ENCODE assay signal across 18 cellular contexts in the genomic region with DNA sequence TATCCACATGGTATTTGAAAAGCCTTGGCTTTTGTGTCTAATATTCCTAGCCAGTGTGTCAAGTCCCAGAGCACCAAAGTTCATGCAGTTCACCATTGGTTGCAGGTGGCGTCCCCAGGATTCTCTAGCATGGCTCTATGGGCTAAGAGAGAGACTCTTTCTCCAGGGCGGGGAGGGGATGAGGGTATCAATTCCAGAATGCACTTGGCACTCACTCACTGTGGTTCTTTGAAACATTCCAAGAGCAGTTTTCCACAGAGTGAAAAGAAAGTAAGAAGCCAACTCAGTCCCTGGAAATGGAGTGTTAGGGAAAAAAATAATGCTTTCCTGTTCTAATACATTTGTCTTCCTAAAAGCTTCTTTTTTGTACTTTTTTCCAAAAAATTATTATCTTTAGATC.
A peak's percentile ranks its signal among the peaks of the same experiment; 100 is the strongest.
DNase-seq lines count a peak whose midpoint lies in the region; ATAC-seq and TF ChIP-seq lines count a peak whose summit lies in the region.
"Had no signal": no experiment of that assay in that cellular context is flagged by ENCODE, and none has a peak within 500 bp of the region (broad histone marks: within the 10 kb centered on the region; RNA-seq: fewer than 3 reads in every experiment).

No MANE protein-coding gene starts in this region.

- H3K27me3 Mint-ChIP-seq in neural crest cell (ENCODE audit: low read depth) = peaks cover 55% of the 10 kb centered on the region

- intact Hi-C loops in left ventricle myocardium superior (cut with micrococcal nuclease) = loop anchor here (5.0 kb wide), 1 partner anchor 258 kb away; no protein-coding TSS in a partner anchor
- intact Hi-C loops in cardiac septum (cut with DNase I) = loop anchor here (10.0 kb wide), 2 partner anchors 256 to 556 kb away; no protein-coding TSS in a partner anchor

- no peaks in the 10 kb centered on the region for H3K36me3 Mint-ChIP-seq in neural crest cell (ENCODE audit: low read depth)
- H3K36me3 Mint-ChIP-seq: CD4-positive, CD25-positive, alpha-beta regulatory T cell had no signal

- no peak for DNase-seq in left ventricle myocardium superior
- DNase-seq in cardiac septum (ENCODE audit: low spot score) = no peak
- DNase-seq in astrocyte of the hippocampus (ENCODE audit: low read depth, low spot score) = peak; percentile 60
- DNase-seq in neural crest cell (ENCODE audit: low read depth, low spot score) = no peak
- DNase-seq in GDM1 (lab: John Stamatoyannopoulos, UW) = no peak
- no peak for DNase-seq in DMS114 treated with DMSO at 0.1 percent for 48 hours (lab: John Stamatoyannopoulos, UW; ENCODE audit: unreplicated experiment)
- DNase-seq: ACHN; BE2C; C1 segment of cervical spinal cord; Caco-2; CD4-positive, CD25-positive, alpha-beta regulatory T cell; DMS79 treated with DMSO at 0.1 percent for 48 hours; GOT3; H7; HFFc6; IMR-90 had no signal

- no peaks in the 10 kb centered on the region for H3K9me3 Mint-ChIP-seq in neural crest cell
- H3K9me3 Mint-ChIP-seq: CD4-positive, CD25-positive, alpha-beta regulatory T cell; HFFc6 had no signal

- peaks cover 34% of the 10 kb centered on the region for H3K4me1 Mint-ChIP-seq in neural crest cell
- H3K4me1 Mint-ChIP-seq: CD4-positive, CD25-positive, alpha-beta regulatory T cell had no signal

- H3K27ac Mint-ChIP-seq in neural crest cell (ENCODE audit: unreplicated experiment) = peak overlapping the region; percentile 37
- H3K27ac Mint-ChIP-seq: CD4-positive, CD25-positive, alpha-beta regulatory T cell; HFFc6 had no signal

- H3K4me3 Mint-ChIP-seq in neural crest cell = no peak overlapping the region
- H3K4me3 Mint-ChIP-seq: CD4-positive, CD25-positive, alpha-beta regulatory T cell; HFFc6 had no signal

- TF ChIP-seq CTCF in neural crest cell (conservative IDR thresholded peaks at IDR 0.05) = no peak

- peak; percentile 48 for ATAC-seq in left ventricle myocardium superior
- ATAC-seq: GM12878, HCT116 had no signal
